Comparison of ENCODE assay signal across 1 cellular context in the genomic region with DNA sequence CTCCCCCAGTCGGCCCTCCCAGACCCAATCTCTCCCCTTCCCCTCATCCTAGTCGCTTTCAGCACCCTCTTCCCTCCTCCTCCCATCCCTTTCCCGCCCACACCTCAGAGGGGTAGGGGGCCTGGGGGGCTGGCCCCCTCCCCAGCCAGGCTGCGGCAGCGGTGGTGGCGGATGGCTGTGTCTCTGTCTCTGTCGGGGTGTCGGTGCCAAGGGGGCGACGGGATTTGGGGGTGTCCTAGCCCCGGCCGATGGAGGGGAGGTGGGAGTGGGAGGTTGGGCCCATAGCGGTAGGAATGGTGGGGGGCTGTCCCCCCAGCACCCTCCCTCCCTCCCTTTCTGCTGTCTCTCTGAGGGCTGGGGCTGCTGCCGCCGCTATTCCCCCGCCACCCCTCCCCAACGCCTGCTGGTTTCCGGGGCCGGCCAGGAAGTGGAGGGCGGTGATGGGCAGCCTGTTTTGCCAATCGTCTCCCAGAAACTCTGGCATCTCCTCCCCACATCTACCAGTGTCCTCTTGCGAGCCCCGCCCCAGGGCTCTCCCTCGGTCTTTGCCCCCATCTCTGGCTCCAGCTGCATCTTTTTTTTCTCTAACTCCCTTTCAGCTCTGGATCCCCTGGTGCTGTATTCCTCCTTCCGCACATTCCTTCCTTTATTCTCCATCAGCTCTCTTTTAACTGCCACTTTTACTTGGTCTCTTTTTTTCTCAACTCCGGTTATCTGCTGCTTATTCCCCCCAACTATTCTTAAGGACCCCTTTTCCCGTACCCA.
TF ChIP-seq lines count a peak whose summit lies in the region.

A gene with protein sequence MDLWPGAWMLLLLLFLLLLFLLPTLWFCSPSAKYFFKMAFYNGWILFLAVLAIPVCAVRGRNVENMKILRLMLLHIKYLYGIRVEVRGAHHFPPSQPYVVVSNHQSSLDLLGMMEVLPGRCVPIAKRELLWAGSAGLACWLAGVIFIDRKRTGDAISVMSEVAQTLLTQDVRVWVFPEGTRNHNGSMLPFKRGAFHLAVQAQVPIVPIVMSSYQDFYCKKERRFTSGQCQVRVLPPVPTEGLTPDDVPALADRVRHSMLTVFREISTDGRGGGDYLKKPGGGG (minus strand): TSS at position 374 of the 765 bp plus-strand sequence. CDS start 4,588 bp downstream, outside the sequence.

TF ChIP-seq in HepG2, 621 proteins besides CTCF, POLR2A, EP300 and RAD21 (continued from another document and continues in another):
- TF ChIP-seq, protein P1, sequence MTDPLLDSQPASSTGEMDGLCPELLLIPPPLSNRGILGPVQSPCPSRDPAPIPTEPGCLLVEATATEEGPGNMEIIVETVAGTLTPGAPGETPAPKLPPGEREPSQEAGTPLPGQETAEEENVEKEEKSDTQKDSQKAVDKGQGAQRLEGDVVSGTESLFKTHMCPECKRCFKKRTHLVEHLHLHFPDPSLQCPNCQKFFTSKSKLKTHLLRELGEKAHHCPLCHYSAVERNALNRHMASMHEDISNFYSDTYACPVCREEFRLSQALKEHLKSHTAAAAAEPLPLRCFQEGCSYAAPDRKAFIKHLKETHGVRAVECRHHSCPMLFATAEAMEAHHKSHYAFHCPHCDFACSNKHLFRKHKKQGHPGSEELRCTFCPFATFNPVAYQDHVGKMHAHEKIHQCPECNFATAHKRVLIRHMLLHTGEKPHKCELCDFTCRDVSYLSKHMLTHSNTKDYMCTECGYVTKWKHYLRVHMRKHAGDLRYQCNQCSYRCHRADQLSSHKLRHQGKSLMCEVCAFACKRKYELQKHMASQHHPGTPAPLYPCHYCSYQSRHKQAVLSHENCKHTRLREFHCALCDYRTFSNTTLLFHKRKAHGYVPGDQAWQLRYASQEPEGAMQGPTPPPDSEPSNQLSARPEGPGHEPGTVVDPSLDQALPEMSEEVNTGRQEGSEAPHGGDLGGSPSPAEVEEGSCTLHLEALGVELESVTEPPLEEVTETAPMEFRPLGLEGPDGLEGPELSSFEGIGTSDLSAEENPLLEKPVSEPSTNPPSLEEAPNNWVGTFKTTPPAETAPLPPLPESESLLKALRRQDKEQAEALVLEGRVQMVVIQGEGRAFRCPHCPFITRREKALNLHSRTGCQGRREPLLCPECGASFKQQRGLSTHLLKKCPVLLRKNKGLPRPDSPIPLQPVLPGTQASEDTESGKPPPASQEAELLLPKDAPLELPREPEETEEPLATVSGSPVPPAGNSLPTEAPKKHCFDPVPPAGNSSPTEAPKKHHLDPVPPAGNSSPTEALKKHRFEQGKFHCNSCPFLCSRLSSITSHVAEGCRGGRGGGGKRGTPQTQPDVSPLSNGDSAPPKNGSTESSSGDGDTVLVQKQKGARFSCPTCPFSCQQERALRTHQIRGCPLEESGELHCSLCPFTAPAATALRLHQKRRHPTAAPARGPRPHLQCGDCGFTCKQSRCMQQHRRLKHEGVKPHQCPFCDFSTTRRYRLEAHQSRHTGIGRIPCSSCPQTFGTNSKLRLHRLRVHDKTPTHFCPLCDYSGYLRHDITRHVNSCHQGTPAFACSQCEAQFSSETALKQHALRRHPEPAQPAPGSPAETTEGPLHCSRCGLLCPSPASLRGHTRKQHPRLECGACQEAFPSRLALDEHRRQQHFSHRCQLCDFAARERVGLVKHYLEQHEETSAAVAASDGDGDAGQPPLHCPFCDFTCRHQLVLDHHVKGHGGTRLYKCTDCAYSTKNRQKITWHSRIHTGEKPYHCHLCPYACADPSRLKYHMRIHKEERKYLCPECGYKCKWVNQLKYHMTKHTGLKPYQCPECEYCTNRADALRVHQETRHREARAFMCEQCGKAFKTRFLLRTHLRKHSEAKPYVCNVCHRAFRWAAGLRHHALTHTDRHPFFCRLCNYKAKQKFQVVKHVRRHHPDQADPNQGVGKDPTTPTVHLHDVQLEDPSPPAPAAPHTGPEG (CRISPR knock-in tag; IDR thresholded peaks at IDR 0.05), result no peak
- TF ChIP-seq ZNF552 (CRISPR knock-in tag; IDR thresholded peaks at IDR 0.05; ENCODE audit: borderline replicate concordance) (no peak), U2AF1 (optimal IDR thresholded peaks at IDR 0.05; ENCODE audit: low read depth, low read length) (peak; percentile 41), ZNF317 (CRISPR knock-in tag; IDR thresholded peaks at IDR 0.05) (peak; percentile 43; the same call in 1 of the 2 replicates), ZFYVE20 (CRISPR knock-in tag; IDR thresholded peaks at IDR 0.05; ENCODE audit: borderline replicate concordance, low read depth) (no peak), KLF6 (CRISPR knock-in tag; IDR thresholded peaks at IDR 0.05) (no peak), CAMTA2 (CRISPR knock-in tag; IDR thresholded peaks at IDR 0.05; ENCODE audit: borderline replicate concordance) (no peak), MEIS2 (CRISPR knock-in tag; IDR thresholded peaks at IDR 0.05) (0 out of 2 replicates have a peak, but pooled peaks have one; percentile 46), ZNF235 (CRISPR knock-in tag; IDR thresholded peaks at IDR 0.05; ENCODE audit: borderline replicate concordance) (no peak), RXRA (CRISPR knock-in tag; IDR thresholded peaks at IDR 0.05) (peak; percentile 29; the same call in 1 of the 2 replicates), FUBP1 (CRISPR knock-in tag; IDR thresholded peaks at IDR 0.05; ENCODE audit: borderline replicate concordance) (no peak), ELF3 (CRISPR knock-in tag; IDR thresholded peaks at IDR 0.05) (no peak; the same call in 1 of the 2 replicates), HNF4A (CRISPR knock-in tag; IDR thresholded peaks at IDR 0.05) (peak; percentile 78), ZNF766 (CRISPR knock-in tag; IDR thresholded peaks at IDR 0.05; ENCODE audit: borderline replicate concordance) (no peak), ZBTB20 (CRISPR knock-in tag; IDR thresholded peaks at IDR 0.05; ENCODE audit: borderline replicate concordance, low read depth) (peak; percentile 85; the same call in 1 of the 2 replicates), YEATS4 (CRISPR knock-in tag; IDR thresholded peaks at IDR 0.05; ENCODE audit: borderline replicate concordance) (peak; percentile 82; the same call in 1 of the 2 replicates), KLF13 (CRISPR knock-in tag; IDR thresholded peaks at IDR 0.05) (no peak), FOXK1 (CRISPR knock-in tag; IDR thresholded peaks at IDR 0.05; ENCODE audit: borderline replicate concordance, low read depth) (no peak), ATF6 (CRISPR knock-in tag; conservative IDR thresholded peaks at IDR 0.05) (peak; percentile 39; the same call in 1 of the 2 replicates), TMF1 (CRISPR knock-in tag; IDR thresholded peaks at IDR 0.05; ENCODE audit: low read depth) (no peak), THYN1 (CRISPR knock-in tag; IDR thresholded peaks at IDR 0.05; ENCODE audit: borderline replicate concordance, low read depth) (no peak), HMG20B (CRISPR knock-in tag; conservative IDR thresholded peaks at IDR 0.05) (no peak), KDM6A (CRISPR knock-in tag; IDR thresholded peaks at IDR 0.05; ENCODE audit: low read depth) (no peak; the same call in 1 of the 2 replicates), POLR2AphosphoS5 (IDR thresholded peaks at IDR 0.05; ENCODE audit: low read depth, low read length) (peak; percentile 91), NFRKB (IDR thresholded peaks at IDR 0.05) (no peak), ZNF230 (CRISPR knock-in tag; IDR thresholded peaks at IDR 0.05) (no peak; the same call in 1 of the 2 replicates), U2AF2 (IDR thresholded peaks at IDR 0.05; ENCODE audit: low read depth, low read length) (no peak), SETDB1 (CRISPR knock-in tag; IDR thresholded peaks at IDR 0.05; ENCODE audit: borderline replicate concordance) (no peak), MAFK (conservative IDR thresholded peaks at IDR 0.05 in 1 of 2, IDR thresholded peaks at IDR 0.05 in 1 of 2; ENCODE audit: low read length in 2 of 2) (no peak), ZNF724P (CRISPR knock-in tag; IDR thresholded peaks at IDR 0.05; ENCODE audit: borderline replicate concordance) (no peak), ZMYM2 (CRISPR knock-in tag; IDR thresholded peaks at IDR 0.05) (no peak), NCOA1 (CRISPR knock-in tag; IDR thresholded peaks at IDR 0.05) (no peak), SMAD3 (CRISPR knock-in tag; IDR thresholded peaks at IDR 0.05) (no peak), NFYC (CRISPR knock-in tag; IDR thresholded peaks at IDR 0.05) (peak; percentile 92)
- TF ChIP-seq, protein P2, sequence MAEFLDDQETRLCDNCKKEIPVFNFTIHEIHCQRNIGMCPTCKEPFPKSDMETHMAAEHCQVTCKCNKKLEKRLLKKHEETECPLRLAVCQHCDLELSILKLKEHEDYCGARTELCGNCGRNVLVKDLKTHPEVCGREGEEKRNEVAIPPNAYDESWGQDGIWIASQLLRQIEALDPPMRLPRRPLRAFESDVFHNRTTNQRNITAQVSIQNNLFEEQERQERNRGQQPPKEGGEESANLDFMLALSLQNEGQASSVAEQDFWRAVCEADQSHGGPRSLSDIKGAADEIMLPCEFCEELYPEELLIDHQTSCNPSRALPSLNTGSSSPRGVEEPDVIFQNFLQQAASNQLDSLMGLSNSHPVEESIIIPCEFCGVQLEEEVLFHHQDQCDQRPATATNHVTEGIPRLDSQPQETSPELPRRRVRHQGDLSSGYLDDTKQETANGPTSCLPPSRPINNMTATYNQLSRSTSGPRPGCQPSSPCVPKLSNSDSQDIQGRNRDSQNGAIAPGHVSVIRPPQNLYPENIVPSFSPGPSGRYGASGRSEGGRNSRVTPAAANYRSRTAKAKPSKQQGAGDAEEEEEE (CRISPR knock-in tag; IDR thresholded peaks at IDR 0.05; ENCODE audit: borderline replicate concordance), result no peak
- TF ChIP-seq, protein P3, sequence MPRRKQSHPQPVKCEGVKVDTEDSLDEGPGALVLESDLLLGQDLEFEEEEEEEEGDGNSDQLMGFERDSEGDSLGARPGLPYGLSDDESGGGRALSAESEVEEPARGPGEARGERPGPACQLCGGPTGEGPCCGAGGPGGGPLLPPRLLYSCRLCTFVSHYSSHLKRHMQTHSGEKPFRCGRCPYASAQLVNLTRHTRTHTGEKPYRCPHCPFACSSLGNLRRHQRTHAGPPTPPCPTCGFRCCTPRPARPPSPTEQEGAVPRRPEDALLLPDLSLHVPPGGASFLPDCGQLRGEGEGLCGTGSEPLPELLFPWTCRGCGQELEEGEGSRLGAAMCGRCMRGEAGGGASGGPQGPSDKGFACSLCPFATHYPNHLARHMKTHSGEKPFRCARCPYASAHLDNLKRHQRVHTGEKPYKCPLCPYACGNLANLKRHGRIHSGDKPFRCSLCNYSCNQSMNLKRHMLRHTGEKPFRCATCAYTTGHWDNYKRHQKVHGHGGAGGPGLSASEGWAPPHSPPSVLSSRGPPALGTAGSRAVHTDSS (CRISPR knock-in tag; conservative IDR thresholded peaks at IDR 0.05), result no peak
- TF ChIP-seq, protein P4, sequence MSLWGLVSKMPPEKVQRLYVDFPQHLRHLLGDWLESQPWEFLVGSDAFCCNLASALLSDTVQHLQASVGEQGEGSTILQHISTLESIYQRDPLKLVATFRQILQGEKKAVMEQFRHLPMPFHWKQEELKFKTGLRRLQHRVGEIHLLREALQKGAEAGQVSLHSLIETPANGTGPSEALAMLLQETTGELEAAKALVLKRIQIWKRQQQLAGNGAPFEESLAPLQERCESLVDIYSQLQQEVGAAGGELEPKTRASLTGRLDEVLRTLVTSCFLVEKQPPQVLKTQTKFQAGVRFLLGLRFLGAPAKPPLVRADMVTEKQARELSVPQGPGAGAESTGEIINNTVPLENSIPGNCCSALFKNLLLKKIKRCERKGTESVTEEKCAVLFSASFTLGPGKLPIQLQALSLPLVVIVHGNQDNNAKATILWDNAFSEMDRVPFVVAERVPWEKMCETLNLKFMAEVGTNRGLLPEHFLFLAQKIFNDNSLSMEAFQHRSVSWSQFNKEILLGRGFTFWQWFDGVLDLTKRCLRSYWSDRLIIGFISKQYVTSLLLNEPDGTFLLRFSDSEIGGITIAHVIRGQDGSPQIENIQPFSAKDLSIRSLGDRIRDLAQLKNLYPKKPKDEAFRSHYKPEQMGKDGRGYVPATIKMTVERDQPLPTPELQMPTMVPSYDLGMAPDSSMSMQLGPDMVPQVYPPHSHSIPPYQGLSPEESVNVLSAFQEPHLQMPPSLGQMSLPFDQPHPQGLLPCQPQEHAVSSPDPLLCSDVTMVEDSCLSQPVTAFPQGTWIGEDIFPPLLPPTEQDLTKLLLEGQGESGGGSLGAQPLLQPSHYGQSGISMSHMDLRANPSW (CRISPR knock-in tag; IDR thresholded peaks at IDR 0.05; ENCODE audit: borderline replicate concordance), result no peak
- TF ChIP-seq, protein P5, sequence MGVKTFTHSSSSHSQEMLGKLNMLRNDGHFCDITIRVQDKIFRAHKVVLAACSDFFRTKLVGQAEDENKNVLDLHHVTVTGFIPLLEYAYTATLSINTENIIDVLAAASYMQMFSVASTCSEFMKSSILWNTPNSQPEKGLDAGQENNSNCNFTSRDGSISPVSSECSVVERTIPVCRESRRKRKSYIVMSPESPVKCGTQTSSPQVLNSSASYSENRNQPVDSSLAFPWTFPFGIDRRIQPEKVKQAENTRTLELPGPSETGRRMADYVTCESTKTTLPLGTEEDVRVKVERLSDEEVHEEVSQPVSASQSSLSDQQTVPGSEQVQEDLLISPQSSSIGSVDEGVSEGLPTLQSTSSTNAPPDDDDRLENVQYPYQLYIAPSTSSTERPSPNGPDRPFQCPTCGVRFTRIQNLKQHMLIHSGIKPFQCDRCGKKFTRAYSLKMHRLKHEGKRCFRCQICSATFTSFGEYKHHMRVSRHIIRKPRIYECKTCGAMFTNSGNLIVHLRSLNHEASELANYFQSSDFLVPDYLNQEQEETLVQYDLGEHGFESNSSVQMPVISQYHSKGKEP (CRISPR knock-in tag; IDR thresholded peaks at IDR 0.05), result no peak
